Comparison of ENCODE assay signal across 15 cellular contexts in genomic region chr16:82924075-82924854, GRCh38.
DNase-seq lines count a peak whose midpoint lies in the region; ATAC-seq, FAIRE-seq and TF ChIP-seq lines count a peak whose summit lies in the region.
"Had no signal": no experiment of that assay in that cellular context is flagged by ENCODE, and none has a peak within 500 bp of the region (broad histone marks: within the 10 kb centered on the region; RNA-seq: fewer than 3 reads in every experiment).

No MANE protein-coding gene starts in this region.

- H3K27ac Mint-ChIP-seq in activated CD8-positive, alpha-beta memory T cell treated with anti-CD3 and anti-CD28 coated beads, Interleukin-2, amount 10 ng/mL, durations not matched to agents 7 days and 5 days, result peak overlapping the region; percentile 60
- H3K27ac Mint-ChIP-seq in osteocyte (ENCODE audit: unreplicated experiment), result no peak overlapping the region
- H3K27ac Mint-ChIP-seq: IgD-negative memory B cell had no signal

- H3K9me3 Mint-ChIP-seq in activated CD8-positive, alpha-beta memory T cell treated with anti-CD3 and anti-CD28 coated beads, Interleukin-2, amount 10 ng/mL, durations not matched to agents 7 days and 5 days (ENCODE audit: low read depth), result no peaks in the 10 kb centered on the region
- peaks cover 5% of the 10 kb centered on the region for H3K9me3 Mint-ChIP-seq in osteocyte (ENCODE audit: unreplicated experiment)

- no peaks in the 10 kb centered on the region for H3K36me3 Mint-ChIP-seq in activated CD8-positive, alpha-beta memory T cell treated with anti-CD3 and anti-CD28 coated beads, Interleukin-2, amount 10 ng/mL, durations not matched to agents 7 days and 5 days
- no peaks in the 10 kb centered on the region for H3K36me3 Mint-ChIP-seq in osteocyte (ENCODE audit: unreplicated experiment)

- CTCF ChIA-PET in activated CD8-positive, alpha-beta memory T cell treated with anti-CD3 and anti-CD28 coated beads, Interleukin-2, amount 10 ng/mL, durations not matched to agents 7 days and 5 days (lab: Charles Lee), result no interaction called here

- H3K27me3 ChIP-seq in bronchial epithelial cell (ENCODE audit: control insufficient read depth, insufficient read depth, low read length) (no peaks in the 10 kb centered on the region), uterus (no peaks in the 10 kb centered on the region)

- peak; percentile 47 for ATAC-seq in activated CD8-positive, alpha-beta memory T cell treated with anti-CD3 and anti-CD28 coated beads, Interleukin-2, amount 10 ng/mL, durations not matched to agents 7 days and 5 days
- ATAC-seq: lower lobe of right lung had no signal

- no peak for FAIRE-seq in bronchial epithelial cell (lab: Jason Lieb, UNC)

- H3K9me3 ChIP-seq in uterus, result no peaks in the 10 kb centered on the region
- H3K9me3 ChIP-seq: lower lobe of right lung, thoracic aorta had no signal

- H3K4me1 ChIP-seq in uterus, result no peaks in the 10 kb centered on the region
- H3K4me1 ChIP-seq: lower lobe of right lung, parathyroid adenoma had no signal

- TF ChIP-seq POLR2A in uterus (IDR thresholded peaks at IDR 0.05), result no peak

- H3K4me1 Mint-ChIP-seq in activated CD8-positive, alpha-beta memory T cell treated with anti-CD3 and anti-CD28 coated beads, Interleukin-2, amount 10 ng/mL, durations not matched to agents 7 days and 5 days, result peaks cover 24% of the 10 kb centered on the region
- H3K4me1 Mint-ChIP-seq in osteocyte (ENCODE audit: unreplicated experiment), result no peaks in the 10 kb centered on the region

- H3K4me3 Mint-ChIP-seq in activated CD8-positive, alpha-beta memory T cell treated with anti-CD3 and anti-CD28 coated beads, Interleukin-2, amount 10 ng/mL, durations not matched to agents 7 days and 5 days, result no peak overlapping the region
- H3K4me3 Mint-ChIP-seq in osteocyte (ENCODE audit: unreplicated experiment), result no peak overlapping the region
- H3K4me3 Mint-ChIP-seq: IgD-negative memory B cell had no signal

- peak; percentile 64 for DNase-seq in activated CD8-positive, alpha-beta memory T cell treated with anti-CD3 and anti-CD28 coated beads, Interleukin-2, amount 10 ng/mL, durations not matched to agents 7 days and 5 days
- no peak for DNase-seq in activated CD8-positive, alpha-beta memory T cell treated with anti-CD3 and anti-CD28 coated beads for 24 hours
- DNase-seq in NCI-H1092 (lab: John Stamatoyannopoulos, UW) (peak; percentile 11), bronchial epithelial cell (ENCODE audit: low read depth) (peak; percentile 40), osteocyte (ENCODE audit: extremely low spot score, unreplicated experiment) (peak; percentile 13), anterior cingulate cortex (lab: John Stamatoyannopoulos, UW) (no peak), substantia nigra (lab: John Stamatoyannopoulos, UW) (no peak), uterus (no peak)
- DNase-seq: GOT3; lower lobe of right lung; NCI-H82; stimulated activated CD4-positive, alpha-beta T cell treated with anti-CD3 and anti-CD28 coated beads, Interleukin-4, amount 100 ng/mL, for 24 hours had no signal

- H3K4me3 ChIP-seq in bronchial epithelial cell (ENCODE audit: low read depth, low read length) (no peak overlapping the region), uterus (no peak overlapping the region)
- H3K4me3 ChIP-seq: lower lobe of right lung, thoracic aorta had no signal

- H3K36me3 ChIP-seq in bronchial epithelial cell (ENCODE audit: control insufficient read depth, insufficient read depth, low read length) (no peaks in the 10 kb centered on the region), uterus (no peaks in the 10 kb centered on the region)
- H3K36me3 ChIP-seq: lower lobe of right lung, thoracic aorta had no signal

- intact Hi-C loops in uterus (cut with DNase I; ENCODE audit: low total_unique reads), result no loop called here

- peaks cover 5% of the 10 kb centered on the region for H3K27me3 Mint-ChIP-seq in activated CD8-positive, alpha-beta memory T cell treated with anti-CD3 and anti-CD28 coated beads, Interleukin-2, amount 10 ng/mL, durations not matched to agents 7 days and 5 days
- no peaks in the 10 kb centered on the region for H3K27me3 Mint-ChIP-seq in osteocyte (ENCODE audit: unreplicated experiment)

- H3K27ac ChIP-seq in substantia nigra (ENCODE audit: low read depth, low read length, poor library complexity, severe bottlenecking), result no peak overlapping the region
- no peak overlapping the region for H3K27ac ChIP-seq in uterus
- H3K27ac ChIP-seq: lower lobe of right lung, parathyroid adenoma, thoracic aorta had no signal

- TF ChIP-seq CTCF in bronchial epithelial cell (IDR thresholded peaks at IDR 0.05; ENCODE audit: insufficient read depth, low read length, severe bottlenecking) (no peak), osteocyte (IDR thresholded peaks at IDR 0.05) (no peak), uterus (IDR thresholded peaks at IDR 0.05) (no peak)

Comparison
In these comparisons a context has a peak if more than half of its experiments do, and no peak if none do; other contexts are left out.
1. DNase-seq: peak in activated CD8-positive, alpha-beta memory T cell treated with anti-CD3 and anti-CD28 coated beads, Interleukin-2, amount 10 ng/mL, durations not matched to agents 7 days and 5 days (single experiment), NCI-H1092 (single experiment), bronchial epithelial cell (single experiment) and osteocyte (single experiment); none in activated CD8-positive, alpha-beta memory T cell treated with anti-CD3 and anti-CD28 coated beads for 24 hours (single experiment), anterior cingulate cortex (0 of 58), substantia nigra (0 of 49) and uterus (0 of 2).